In the genomic region with DNA sequence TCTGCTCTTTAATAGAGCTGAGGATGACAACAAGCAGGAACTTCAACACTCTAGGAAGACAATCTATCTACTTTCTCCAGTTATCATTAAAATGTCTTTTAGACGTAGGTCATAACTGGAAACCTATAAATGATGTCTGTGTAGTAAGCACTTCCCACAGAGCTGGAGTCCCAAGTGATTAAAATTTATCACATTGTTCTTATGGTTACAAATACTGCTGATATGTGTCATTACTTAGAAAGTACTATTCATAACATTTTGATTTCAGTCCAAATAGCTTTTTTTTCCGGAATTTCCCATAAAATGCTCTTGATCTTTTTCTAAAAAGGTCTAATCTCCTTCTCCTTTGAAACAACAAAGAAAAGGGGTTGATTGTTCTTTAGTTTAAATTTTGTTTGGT, we compare ENCODE assay signal across 19 cellular contexts.
DNase-seq lines count a peak whose midpoint lies in the region; ATAC-seq and TF ChIP-seq lines count a peak whose summit lies in the region.
"Had no signal": no experiment of that assay in that cellular context is flagged by ENCODE, and none has a peak within 500 bp of the region (broad histone marks: within the 10 kb centered on the region; RNA-seq: fewer than 3 reads in every experiment).

No MANE protein-coding gene starts in this region.

- H3K27ac ChIP-seq in coronary artery: peak overlapping the region; percentile 19 to 62
- H3K27ac ChIP-seq in hepatocyte: peak overlapping the region; percentile 20
- peak overlapping the region in 3 of 5 donors; percentile 31 to 49 (median 40) for H3K27ac ChIP-seq in stomach
- H3K27ac ChIP-seq: cardiac muscle cell had no signal

- H3K4me1 ChIP-seq in hepatocyte (ENCODE audit: insufficient read depth) (no peaks in the 10 kb centered on the region), stomach (no peaks in the 10 kb centered on the region)

- no peak for ATAC-seq in activated T-cell treated with anti-CD3 and anti-CD28 coated beads, Interleukin-2, amount 50 U/mL, for 72 hours (replicated peaks in 1 of 2)
- ATAC-seq: HepG2 had no signal

- H3K36me3 Mint-ChIP-seq in activated T-cell treated with anti-CD3 and anti-CD28 coated beads, Interleukin-2, amount 50 U/mL, for 72 hours (ENCODE audit: insufficient read depth in 2 of 2): no peaks in the 10 kb centered on the region
- H3K36me3 Mint-ChIP-seq: type B pancreatic cell had no signal

- no peak overlapping the region for H3K27ac Mint-ChIP-seq in activated T-cell treated with anti-CD3 and anti-CD28 coated beads, Interleukin-2, amount 50 U/mL, for 72 hours
- H3K27ac Mint-ChIP-seq: activated naive CD4-positive, alpha-beta T cell treated with anti-CD3 and anti-CD28 coated beads for 36 hours; type B pancreatic cell had no signal

- TF ChIP-seq EP300 in stomach (IDR thresholded peaks at IDR 0.05): no peak

- H3K9me2 ChIP-seq in hepatocyte (replicated peaks; ENCODE audit: insufficient read depth): no peaks in the 10 kb centered on the region

- H3K4me2 ChIP-seq in hepatocyte: peak overlapping the region; percentile 21

- H3K9me3 ChIP-seq in hepatocyte (ENCODE audit: low read depth) (no peaks in the 10 kb centered on the region), stomach (no peaks in the 10 kb centered on the region)

- no peak overlapping the region for H2AFZ ChIP-seq in hepatocyte

- DNase-seq in GM04503 (ENCODE audit: low read depth): peak; percentile 68
- no peak for DNase-seq in coronary artery (ENCODE audit: low spot score)
- no peak for DNase-seq in hepatocyte (ENCODE audit: low spot score)
- no peak for DNase-seq in stomach
- DNase-seq in KG1 (lab: John Stamatoyannopoulos, UW): no peak
- no peak for DNase-seq in activated T-cell treated with anti-CD3 and anti-CD28 coated beads, Interleukin-2, amount 50 U/mL, for 72 hours
- no peak for DNase-seq in hippocampal formation (lab: John Stamatoyannopoulos, UW)
- DNase-seq in SIG-M5 treated with dmso at 0.1 percent for 504 hours (lab: John Stamatoyannopoulos, UW; ENCODE audit: unreplicated experiment): no peak
- DNase-seq: activated CD8-positive, alpha-beta memory T cell treated with anti-CD3 and anti-CD28 coated beads, Interleukin-2, amount 50 U/mL, for 4 hours; activated naive CD4-positive, alpha-beta T cell treated with anti-CD3 and anti-CD28 coated beads for 36 hours; AML-193; hypothalamus; NCI-H1048; NCI-H2171; NK-92 treated with Interleukin-12 subunit alpha and Interleukin-12 subunit beta, amount 100 ng/mL, for 24 hours; stimulated activated CD4-positive, alpha-beta T cell treated with anti-CD3 and anti-CD28 coated beads, Interleukin-2, amount 100 ng/mL, for 24 hours had no signal

- no peaks in the 10 kb centered on the region for H4K20me1 ChIP-seq in hepatocyte (ENCODE audit: insufficient read depth, poor library complexity, severe bottlenecking)

- no peak overlapping the region for H3K4me3 Mint-ChIP-seq in activated T-cell treated with anti-CD3 and anti-CD28 coated beads, Interleukin-2, amount 50 U/mL, for 72 hours
- H3K4me3 Mint-ChIP-seq: activated naive CD4-positive, alpha-beta T cell treated with anti-CD3 and anti-CD28 coated beads for 36 hours; type B pancreatic cell had no signal

- no peaks in the 10 kb centered on the region for H3K79me2 ChIP-seq in hepatocyte

- no peak for TF ChIP-seq POLR2A in stomach (IDR thresholded peaks at IDR 0.05)

- peaks cover 12% of the 10 kb centered on the region for H3K27me3 Mint-ChIP-seq in activated T-cell treated with anti-CD3 and anti-CD28 coated beads, Interleukin-2, amount 50 U/mL, for 72 hours (ENCODE audit: low read depth)
- H3K27me3 Mint-ChIP-seq: type B pancreatic cell had no signal

- no peak for TF ChIP-seq CTCF in coronary artery (IDR thresholded peaks at IDR 0.05)
- TF ChIP-seq CTCF in hepatocyte (IDR thresholded peaks at IDR 0.05; ENCODE audit: poor library complexity): no peak
- TF ChIP-seq CTCF in stomach (IDR thresholded peaks at IDR 0.05): no peak

- intact Hi-C loops in stomach (cut with DNase I; ENCODE audit: low total_unique reads): no loop called here

- no peaks in the 10 kb centered on the region for H3K4me1 Mint-ChIP-seq in activated T-cell treated with anti-CD3 and anti-CD28 coated beads, Interleukin-2, amount 50 U/mL, for 72 hours (ENCODE audit: low read depth)

- H3K27me3 ChIP-seq in hepatocyte (no peaks in the 10 kb centered on the region), stomach (no peaks in the 10 kb centered on the region)

- no peaks in the 10 kb centered on the region for H3K9me3 Mint-ChIP-seq in activated T-cell treated with anti-CD3 and anti-CD28 coated beads, Interleukin-2, amount 50 U/mL, for 72 hours
- H3K9me3 Mint-ChIP-seq: activated naive CD4-positive, alpha-beta T cell treated with anti-CD3 and anti-CD28 coated beads for 36 hours; type B pancreatic cell had no signal

- no peaks in the 10 kb centered on the region for H3K36me3 ChIP-seq in hepatocyte (replicated peaks; ENCODE audit: insufficient read depth, low read depth)
- H3K36me3 ChIP-seq in stomach: no peaks in the 10 kb centered on the region
- H3K36me3 ChIP-seq: cardiac muscle cell had no signal

- H3K4me3 ChIP-seq in coronary artery (no peak overlapping the region), hepatocyte (no peak overlapping the region), stomach (no peak overlapping the region)
- H3K4me3 ChIP-seq: cardiac muscle cell had no signal

- 62% methylated on average over 2 of the region's 2 CpGs for WGBS in hepatocyte (ENCODE audit: low lambda C conversion rate, missing lambda C conversion rate)
- 32 to 45% (median 42%) methylated on average over 2 of the region's 2 CpGs for WGBS in stomach, 5 donors
